In the genomic region with DNA sequence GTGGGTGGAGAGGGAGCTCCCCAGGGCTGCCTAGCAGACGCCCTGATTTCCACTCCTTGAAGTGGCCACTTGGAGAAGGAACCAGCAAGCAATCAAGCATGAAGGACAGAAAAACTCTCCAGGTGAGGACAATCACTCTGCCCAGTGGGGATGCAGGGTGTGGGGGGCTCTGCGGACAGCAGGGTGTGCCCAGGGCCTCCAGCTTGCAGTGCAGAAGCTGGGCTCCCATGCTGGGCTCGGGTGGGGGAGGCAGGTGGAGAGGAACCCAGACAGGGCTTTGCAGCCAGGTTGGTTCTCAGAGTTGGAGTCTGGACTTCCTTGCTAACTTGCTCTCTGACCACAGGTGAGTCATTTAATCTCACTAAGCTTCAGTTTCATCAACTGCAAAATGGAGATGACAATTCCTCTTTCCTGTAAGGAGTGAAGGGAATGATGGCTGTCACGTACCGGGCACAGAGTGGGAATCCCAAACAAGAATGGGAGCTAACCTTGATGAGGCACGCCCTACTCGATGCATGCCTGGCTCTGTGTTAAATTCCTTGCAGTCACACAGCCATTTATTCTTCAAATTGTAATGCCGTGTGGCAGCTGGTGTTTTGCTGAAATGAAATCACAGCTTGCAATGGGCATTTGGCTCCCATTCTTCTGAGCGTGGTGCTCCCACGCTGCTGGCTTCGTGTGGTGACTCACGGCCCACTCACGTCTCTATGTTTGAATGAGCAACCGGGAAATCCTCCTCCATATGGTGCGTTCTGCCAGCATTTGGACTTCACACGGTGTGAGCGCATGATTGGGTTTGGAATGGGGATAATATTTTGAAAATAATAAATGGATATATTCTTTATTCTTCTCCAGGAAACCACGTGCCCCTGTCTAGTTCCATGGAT, we compare ENCODE assay signal across 18 cellular contexts.
DNase-seq lines count a peak whose midpoint lies in the region; TF ChIP-seq lines count a peak whose summit lies in the region.
"Had no signal": no experiment of that assay in that cellular context is flagged by ENCODE, and none has a peak within 500 bp of the region (broad histone marks: within the 10 kb centered on the region; RNA-seq: fewer than 3 reads in every experiment).

No MANE protein-coding gene starts in this region.

- H3K27me3 ChIP-seq in mammary epithelial cell (ENCODE audit: insufficient read depth, low read length) (no peaks in the 10 kb centered on the region), neuronal stem cell (ENCODE audit: control insufficient read depth in 3 of 3, insufficient read depth in 3 of 3, low read depth in 1 of 3, low read length in 3 of 3) (no peaks in the 10 kb centered on the region), ovary (no peaks in the 10 kb centered on the region)
- H3K27me3 ChIP-seq: cardiac muscle cell, SJSA1 had no signal

- H4K91ac ChIP-seq in neuronal stem cell (ENCODE audit: low read depth, low read length, poor library complexity): no peak overlapping the region

- no peak for TF ChIP-seq EP300 in ovary (IDR thresholded peaks at IDR 0.05)

- H3K9me3 Mint-ChIP-seq in activated CD4-positive, alpha-beta T cell treated with anti-CD3 and anti-CD28 coated beads, Interleukin-2, amount 10 ng/mL, durations not matched to agents 24 days and 14 days: no peaks in the 10 kb centered on the region
- H3K9me3 Mint-ChIP-seq: H9; natural killer cell; stimulated activated naive CD8-positive, alpha-beta T cell treated with anti-CD3 and anti-CD28 coated beads, Interleukin-15, Interleukin-2, amounts not matched to agents 100 ng/mL and 50 ng/mL, for 24 hours had no signal

- no peak overlapping the region for H3K4me3 Mint-ChIP-seq in activated CD4-positive, alpha-beta T cell treated with anti-CD3 and anti-CD28 coated beads, Interleukin-2, amount 10 ng/mL, durations not matched to agents 24 days and 14 days
- H3K4me3 Mint-ChIP-seq: H9; natural killer cell; stimulated activated naive CD8-positive, alpha-beta T cell treated with anti-CD3 and anti-CD28 coated beads, Interleukin-15, Interleukin-2, amounts not matched to agents 100 ng/mL and 50 ng/mL, for 24 hours had no signal

- H3K36me3 Mint-ChIP-seq in activated CD4-positive, alpha-beta T cell treated with anti-CD3 and anti-CD28 coated beads, Interleukin-2, amount 10 ng/mL, durations not matched to agents 24 days and 14 days (ENCODE audit: low read depth): no peaks in the 10 kb centered on the region
- H3K36me3 Mint-ChIP-seq: natural killer cell had no signal

- H3K4me1 ChIP-seq in mammary epithelial cell (ENCODE audit: insufficient read depth, low read length) (peaks cover 9% of the 10 kb centered on the region), neuronal stem cell (ENCODE audit: control insufficient read depth in 2 of 2, insufficient read depth in 1 of 2, low read depth in 1 of 2, low read length in 2 of 2) (peaks cover 0 to 16% of the 10 kb centered on the region in 2 donors), ovary (ENCODE audit: insufficient read depth) (no peaks in the 10 kb centered on the region)
- H3K4me1 ChIP-seq: heart right ventricle, SJSA1 had no signal

- BruUV-seq in mammary epithelial cell (replicated peaks; lab: Mats Ljungman, UMichigan): no TSS peak

- 2% methylated on average over 13 of the region's 18 CpGs for WGBS in mammary epithelial cell (ENCODE audit: low coverage, missing lambda C conversion rate)
- no CpG with 5 or more reads among the region's 18 CpGs for WGBS in neuronal stem cell (ENCODE audit: extremely low coverage in 2 of 2, insufficient read length in 2 of 2, insufficient replicate concordance in 1 of 2), 2 donors
- WGBS in ovary, 3 donors: 44 to 45% (median 44%) methylated on average over 18 of the region's 18 CpGs

- CTCF ChIA-PET in mammary epithelial cell (lab: Charles Lee; ENCODE audit: low non-redundant PET): interaction anchor here (0.6 kb wide), 1 partner anchor 86 kb away, joined by 4 read pairs; no protein-coding TSS in a partner anchor

- no peak overlapping the region for H3K23ac ChIP-seq in neuronal stem cell (ENCODE audit: low read depth, low read length, poor library complexity)

- no peak overlapping the region for H3K14ac ChIP-seq in neuronal stem cell (ENCODE audit: low read length)

- no peak overlapping the region for H2BK120ac ChIP-seq in neuronal stem cell (ENCODE audit: low read depth, low read length)

- H3K9me3 ChIP-seq in mammary epithelial cell (replicated peaks; ENCODE audit: insufficient read depth, low read length): no peaks in the 10 kb centered on the region
- no peaks in the 10 kb centered on the region for H3K9me3 ChIP-seq in neuronal stem cell (replicated peaks in 1 of 2; ENCODE audit: control insufficient read depth in 2 of 2, insufficient read depth in 1 of 2, low read depth in 1 of 2, low read length in 2 of 2)
- no peaks in the 10 kb centered on the region for H3K9me3 ChIP-seq in ovary
- H3K9me3 ChIP-seq: heart right ventricle, left ventricle myocardium inferior, SJSA1 had no signal

- peak overlapping the region; percentile 36 for H3K4me2 ChIP-seq in mammary epithelial cell (ENCODE audit: insufficient read depth, low read depth, low read length)
- H3K4me2 ChIP-seq in neuronal stem cell (ENCODE audit: insufficient read depth, low read length, poor library complexity, severe bottlenecking): no peak overlapping the region

- in situ Hi-C loops in G401 (cut with HindIII; ENCODE audit: low sequenced_read_pairs) (no loop called here), mammary epithelial cell (cut with MboI; ENCODE audit: low sequenced_read_pairs in 2 of 2) (no loop called here)

- intact Hi-C loops in mammary epithelial cell (cut with micrococcal nuclease) (no loop called here), ovary (cut with DNase I) (no loop called here)
- intact Hi-C loops in activated CD4-positive, alpha-beta T cell treated with anti-CD3 and anti-CD28 coated beads, Interleukin-2, amount 10 ng/mL, durations not matched to agents 24 days and 14 days (cut with micrococcal nuclease): no loop called here

- peak overlapping the region; percentile 16 for H2AK5ac ChIP-seq in neuronal stem cell (ENCODE audit: low read depth, low read length)

- H4K20me1 ChIP-seq in mammary epithelial cell (ENCODE audit: insufficient read depth, low read length): no peaks in the 10 kb centered on the region

- H3K4me3 ChIP-seq in mammary epithelial cell (replicated peaks in 1 of 3; ENCODE audit: insufficient read depth in 1 of 3, low read depth in 2 of 3, low read length in 3 of 3) (no peak overlapping the region), neuronal stem cell (ENCODE audit: low read length in 2 of 2) (no peak overlapping the region), ovary (no peak overlapping the region)
- H3K4me3 ChIP-seq: cardiac muscle cell, heart right ventricle, left ventricle myocardium inferior, SJSA1 had no signal

- H3K18ac ChIP-seq in neuronal stem cell (ENCODE audit: low read length): no peak overlapping the region

- H2BK5ac ChIP-seq in neuronal stem cell (ENCODE audit: low read length): no peak overlapping the region

- dilution Hi-C loops in mammary epithelial cell (cut with HindIII; ENCODE audit: low sequenced_read_pairs): no loop called here

- H3K79me1 ChIP-seq in neuronal stem cell (ENCODE audit: low read depth, low read length): no peaks in the 10 kb centered on the region

- TF ChIP-seq POLR2A in ovary (IDR thresholded peaks at IDR 0.05): no peak

- H2BK12ac ChIP-seq in neuronal stem cell (ENCODE audit: low read length): no peak overlapping the region

- no peaks in the 10 kb centered on the region for H3K4me1 Mint-ChIP-seq in activated CD4-positive, alpha-beta T cell treated with anti-CD3 and anti-CD28 coated beads, Interleukin-2, amount 10 ng/mL, durations not matched to agents 24 days and 14 days
- H3K4me1 Mint-ChIP-seq: natural killer cell had no signal

- H3K36me3 ChIP-seq in mammary epithelial cell (ENCODE audit: insufficient read depth, low read length) (no peaks in the 10 kb centered on the region), neuronal stem cell (replicated peaks in 1 of 2; ENCODE audit: control insufficient read depth in 2 of 2, insufficient read depth in 2 of 2, low read length in 2 of 2) (no peaks in the 10 kb centered on the region), ovary (no peaks in the 10 kb centered on the region)
- H3K36me3 ChIP-seq: cardiac muscle cell, heart right ventricle, left ventricle myocardium inferior, SJSA1 had no signal

- H4K8ac ChIP-seq in neuronal stem cell (ENCODE audit: low read depth, low read length): no peak overlapping the region

- H3K4ac ChIP-seq in neuronal stem cell (ENCODE audit: low read length): no peak overlapping the region

- H3K27ac Mint-ChIP-seq in activated CD4-positive, alpha-beta T cell treated with anti-CD3 and anti-CD28 coated beads, Interleukin-2, amount 10 ng/mL, durations not matched to agents 24 days and 14 days: no peak overlapping the region
- H3K27ac Mint-ChIP-seq: natural killer cell; stimulated activated naive CD8-positive, alpha-beta T cell treated with anti-CD3 and anti-CD28 coated beads, Interleukin-15, Interleukin-2, amounts not matched to agents 100 ng/mL and 50 ng/mL, for 24 hours had no signal

- H2AFZ ChIP-seq in mammary epithelial cell (ENCODE audit: low read depth, low read length) (peak overlapping the region; percentile 76), neuronal stem cell (ENCODE audit: low read length) (no peak overlapping the region)

- H3K9ac ChIP-seq in mammary epithelial cell (ENCODE audit: insufficient read depth, low read length) (no peak overlapping the region), neuronal stem cell (ENCODE audit: low read depth, low read length, poor library complexity) (no peak overlapping the region)

- H3K79me2 ChIP-seq in mammary epithelial cell (ENCODE audit: insufficient read depth, low read length): no peaks in the 10 kb centered on the region

- no peak overlapping the region for H3K27ac ChIP-seq in mammary epithelial cell (ENCODE audit: insufficient read depth, low read depth, low read length)
- no peak overlapping the region for H3K27ac ChIP-seq in neuronal stem cell (replicated peaks; ENCODE audit: low read length)
- H3K27ac ChIP-seq in ovary: no peak overlapping the region
- H3K27ac ChIP-seq: cardiac muscle cell, heart right ventricle, left ventricle myocardium inferior, SJSA1 had no signal

- H3K27me3 Mint-ChIP-seq in activated CD4-positive, alpha-beta T cell treated with anti-CD3 and anti-CD28 coated beads, Interleukin-2, amount 10 ng/mL, durations not matched to agents 24 days and 14 days: peaks cover 2% of the 10 kb centered on the region
- H3K27me3 Mint-ChIP-seq: stimulated activated naive CD8-positive, alpha-beta T cell treated with anti-CD3 and anti-CD28 coated beads, Interleukin-15, Interleukin-2, amounts not matched to agents 100 ng/mL and 50 ng/mL, for 24 hours had no signal

- TF ChIP-seq CTCF in mammary epithelial cell (conservative IDR thresholded peaks at IDR 0.05 in 1 of 2, IDR thresholded peaks at IDR 0.05 in 1 of 2; ENCODE audit: extremely low read depth in 1 of 2, insufficient read depth in 1 of 2, low read depth in 1 of 2, low read length in 2 of 2) (no peak), ovary (IDR thresholded peaks at IDR 0.05) (no peak), GM10266 (IDR thresholded peaks at IDR 0.05; ENCODE audit: control insufficient read depth, insufficient read depth, low read depth, missing control alignments) (no peak)

- no peak overlapping the region for H2BK15ac ChIP-seq in neuronal stem cell (ENCODE audit: low read length)

- peak; percentile 71 for DNase-seq in G401 (ENCODE audit: low spot score)
- DNase-seq in NCI-H187 (lab: John Stamatoyannopoulos, UW): peak; percentile 38 to 62
- DNase-seq in mammary epithelial cell: peak; percentile 64
- DNase-seq in neuronal stem cell (ENCODE audit: low spot score): no peak
- no peak for DNase-seq in NCI-H2196 treated with DMSO at 0.1 percent for 48 hours (lab: John Stamatoyannopoulos, UW; ENCODE audit: unreplicated experiment)
- DNase-seq in activated CD4-positive, alpha-beta T cell treated with anti-CD3 and anti-CD28 coated beads, Interleukin-2, amount 10 ng/mL, durations not matched to agents 24 days and 14 days: no peak
- DNase-seq in ovary: no peak
- no peak for DNase-seq in GM10266 (ENCODE audit: extremely low spot score)
- DNase-seq: activated naive CD4-positive, alpha-beta T cell treated with anti-CD3 and anti-CD28 coated beads, Interleukin-2, amount 50 U/mL, for 16 hours; GDM1; H9; heart right ventricle; left ventricle myocardium inferior; natural killer cell; NCI-H82 had no signal

Comparison
In these comparisons a context has a peak if more than half of its experiments do, and no peak if none do; other contexts are left out.
1. DNase-seq: peak in G401 (single experiment), NCI-H187 (2 of 2) and mammary epithelial cell (single experiment); none in neuronal stem cell (single experiment), NCI-H2196 treated with DMSO at 0.1 percent for 48 hours (single experiment), activated CD4-positive, alpha-beta T cell treated with anti-CD3 and anti-CD28 coated beads, Interleukin-2, amount 10 ng/mL, durations not matched to agents 24 days and 14 days (single experiment), ovary (0 of 5) and GM10266 (single experiment).